In genomic region chr1:192550922-192551534, GRCh38 we compare ENCODE assay signal across 8 cellular contexts. TPM values are rescaled to one million over a fixed set of nuclear protein-coding genes. Genes with fewer than 3 reads are reported as not detected.
DNase-seq lines count a peak whose midpoint lies in the region; ATAC-seq, FAIRE-seq and TF ChIP-seq lines count a peak whose summit lies in the region.

No MANE protein-coding gene starts in this region.

- RAD21 ChIA-PET in GM12878 (lab: Charles Lee; ENCODE audit: unreplicated experiment), result interaction anchor here (0.7 to 6.5 kb wide), 13 partner anchors 10 to 60 kb away, joined by 3 to 170 read pairs (median 10); no protein-coding TSS in a partner anchor

- in situ Hi-C loops in GM12878 (cut with MboI), result loop anchor here (5.0 kb wide), 1 partner anchor 56 kb away; no protein-coding TSS in a partner anchor

- intact Hi-C loops in GM12878 (cut with micrococcal nuclease; ENCODE audit: unreplicated experiment), result loop anchor here (1.0 to 10.0 kb wide), 2 partner anchors 24 to 504 kb away; partner anchors contain the start of genes RGS1, RO60 and UCHL5

- peak overlapping the region; percentile 35; the same call in 1 of the 2 replicates for H2AFZ ChIP-seq in KMS-11 (ENCODE audit: low read depth)
- peak overlapping the region; percentile 6 for H2AFZ ChIP-seq in GM12878 (ENCODE audit: control insufficient read depth, low read depth, low read length)

- no peaks in the 10 kb centered on the region for H4K20me1 ChIP-seq in KMS-11 (ENCODE audit: insufficient read depth)
- H4K20me1 ChIP-seq in GM12878 (ENCODE audit: control insufficient read depth, insufficient read depth), result no peaks in the 10 kb centered on the region

- peak overlapping the region; percentile 70 for H3K27ac ChIP-seq in KMS-11
- H3K27ac ChIP-seq in GM12878 (ENCODE audit: control insufficient read depth, insufficient read depth), result peak overlapping the region; percentile 88
- no peak overlapping the region for H3K27ac ChIP-seq in effector memory CD4-positive, alpha-beta T cell (ENCODE audit: insufficient read depth, low read length, poor library complexity, severe bottlenecking)

- TF ChIP-seq POLR2A in GM12891 (IDR thresholded peaks at IDR 0.05; ENCODE audit: low read depth, low read length), result peak; percentile 71; the same call in 1 of the 2 replicates
- 0 out of 2 replicates have a peak, but pooled peaks have one; percentile 13 for TF ChIP-seq POLR2A in GM12878 (IDR thresholded peaks at IDR 0.05; ENCODE audit: low read depth, low read length)

- DNase-seq in GM12891 (ENCODE audit: insufficient read length, low spot score) (no peak), GM12878 (ENCODE audit: low read depth, low spot score) (peak; percentile 89), BE2C (no peak)
- DNase-seq in stimulated activated naive CD8-positive, alpha-beta T cell treated with anti-CD3 and anti-CD28 coated beads, Interleukin-15, Interleukin-2, amounts not matched to agents 100 U/mL and 50 U/mL, for 24 hours, result no peak
- no peak for DNase-seq in stimulated activated CD4-positive, alpha-beta T cell treated with anti-CD3 and anti-CD28 coated beads, Interleukin-4, amount 100 ng/mL, for 1 hour
- DNase-seq in effector memory CD4-positive, alpha-beta T cell, result no peak

- no peaks in the 10 kb centered on the region for H3K27me3 ChIP-seq in KMS-11 (ENCODE audit: insufficient read depth, low read depth)
- no peaks in the 10 kb centered on the region for H3K27me3 ChIP-seq in GM12878 (replicated peaks in 1 of 2; ENCODE audit: control insufficient read depth in 2 of 2, insufficient read depth in 2 of 2, low read length in 1 of 2)
- H3K27me3 ChIP-seq in BE2C, result no peaks in the 10 kb centered on the region
- no peaks in the 10 kb centered on the region for H3K27me3 ChIP-seq in effector memory CD4-positive, alpha-beta T cell (replicated peaks; ENCODE audit: control insufficient read depth, insufficient read depth, low read length, poor library complexity, severe bottlenecking)

- peak; percentile 71 to 85; a peak in 2 of 4 replicates for TF ChIP-seq EP300 in GM12878 (IDR thresholded peaks at IDR 0.05; ENCODE audit: borderline replicate concordance in 1 of 2, control insufficient read depth in 1 of 2, low read depth in 2 of 2, low read length in 2 of 2)

- CTCF ChIA-PET in GM12878 (lab: Yijun Ruan, JAX), result interaction anchor here (0.9 to 3.9 kb wide), 9 partner anchors 9 to 61 kb away, joined by 3 to 23 read pairs (median 6); no protein-coding TSS in a partner anchor

- H3K4me2 ChIP-seq in KMS-11 (peak overlapping the region; percentile 73), GM12878 (ENCODE audit: control insufficient read depth, insufficient read depth) (peak overlapping the region; percentile 82)

- no peak for TF ChIP-seq RAD21 in GM12878 (IDR thresholded peaks at IDR 0.05; ENCODE audit: insufficient read depth, low read depth, low read length)

- H3K4me1 ChIP-seq in KMS-11 (ENCODE audit: low read depth, poor library complexity, severe bottlenecking) (peaks cover 77% of the 10 kb centered on the region), GM12878 (ENCODE audit: control insufficient read depth, insufficient read depth, low read length) (peaks cover 48% of the 10 kb centered on the region), BE2C (peaks cover 6% of the 10 kb centered on the region)
- H3K4me1 ChIP-seq in effector memory CD4-positive, alpha-beta T cell (ENCODE audit: control insufficient read depth, insufficient read depth, low read length, poor library complexity, severe bottlenecking), result peaks cover 14% of the 10 kb centered on the region

- no peaks in the 10 kb centered on the region for H3K79me2 ChIP-seq in KMS-11 (ENCODE audit: insufficient read depth, low read depth)
- peaks cover 4% of the 10 kb centered on the region; the same call in 1 of the 2 replicates for H3K79me2 ChIP-seq in GM12878 (ENCODE audit: control insufficient read depth, insufficient read depth, low read length)

- FAIRE-seq in GM12891 (lab: Jason Lieb, UNC) (peak; percentile 84), GM12878 (lab: Jason Lieb, UNC) (peak; percentile 13)

- no peaks in the 10 kb centered on the region for H3K36me3 ChIP-seq in KMS-11 (ENCODE audit: insufficient read depth)
- no peaks in the 10 kb centered on the region for H3K36me3 ChIP-seq in GM12878 (ENCODE audit: control insufficient read depth in 2 of 2, insufficient read depth in 2 of 2, low read length in 1 of 2)
- no peaks in the 10 kb centered on the region for H3K36me3 ChIP-seq in BE2C
- H3K36me3 ChIP-seq in effector memory CD4-positive, alpha-beta T cell (ENCODE audit: control insufficient read depth, insufficient read depth, low read length), result no peaks in the 10 kb centered on the region

- 0% methylated on average over 2 of the region's 2 CpGs for WGBS in GM12878 (ENCODE audit: insufficient coverage, insufficient replicate concordance, low lambda C conversion rate, missing lambda C conversion rate)

- ATAC-seq in GM21723 (IDR thresholded peaks at IDR 0.05; ENCODE audit: unreplicated experiment) (peak; percentile 65), GM12878 (peak; percentile 56)
- peak; percentile 86 for ATAC-seq in stimulated activated naive CD8-positive, alpha-beta T cell treated with anti-CD3 and anti-CD28 coated beads, Interleukin-15, Interleukin-2, amounts not matched to agents 100 U/mL and 50 U/mL, for 24 hours

- POLR2A ChIA-PET in GM12878 (lab: Charles Lee), result interaction anchor here (0.6 to 6.8 kb wide), 14 partner anchors 8 to 58 kb away, joined by 3 to 123 read pairs (median 4); no protein-coding TSS in a partner anchor

- SMC1A ChIA-PET in GM12878 (lab: Charles Lee; ENCODE audit: uncharacterized antibody, unreplicated experiment), result interaction anchor here (0.5 to 6.1 kb wide), 20 partner anchors 8 to 74 kb away, joined by 3 to 59 read pairs (median 8); no protein-coding TSS in a partner anchor

- BruUV-seq in GM12878 (replicated peaks; lab: Mats Ljungman, UMichigan), result no TSS peak

- H3K4me3 ChIP-seq in KMS-11 (IDR thresholded peaks at IDR 0.05; ENCODE audit: insufficient read depth, low read depth, low read length) (no peak overlapping the region), GM12878 (no peak overlapping the region), BE2C (ENCODE audit: low read depth, low read length) (no peak overlapping the region)
- H3K4me3 ChIP-seq in effector memory CD4-positive, alpha-beta T cell (ENCODE audit: insufficient read depth, low read depth, low read length, poor library complexity, severe bottlenecking), result no peak overlapping the region

- H3K9me3 ChIP-seq in GM12878 (replicated peaks; ENCODE audit: control insufficient read depth, insufficient read depth, low read length), result no peaks in the 10 kb centered on the region
- no peaks in the 10 kb centered on the region for H3K9me3 ChIP-seq in BE2C
- H3K9me3 ChIP-seq in effector memory CD4-positive, alpha-beta T cell (ENCODE audit: control insufficient read depth, low read length), result no peaks in the 10 kb centered on the region

- no peak for TF ChIP-seq CTCF in KMS-11 (conservative IDR thresholded peaks at IDR 0.05; ENCODE audit: low read depth, low read length)
- TF ChIP-seq CTCF in GM12878 (IDR thresholded peaks at IDR 0.05 in 2 of 3, conservative IDR thresholded peaks at IDR 0.05 in 1 of 3; ENCODE audit: control insufficient read depth in 2 of 3, extremely low read depth in 1 of 3, insufficient read depth in 1 of 3, low read depth in 3 of 3, low read length in 3 of 3), result no peak
- TF ChIP-seq CTCF in BE2C (IDR thresholded peaks at IDR 0.05; ENCODE audit: low read depth, low read length), result no peak

- H3K9ac ChIP-seq in KMS-11, result peak overlapping the region; percentile 18; the same call in 1 of the 2 replicates
- peak overlapping the region; percentile 42 for H3K9ac ChIP-seq in GM12878 (ENCODE audit: control insufficient read depth, insufficient read depth, low read length)

TF ChIP-seq in GM12891, 5 proteins besides CTCF, POLR2A, EP300 and RAD21:
- TF ChIP-seq PAX5 (IDR thresholded peaks at IDR 0.05; ENCODE audit: insufficient read depth, low read length, severe bottlenecking) (no peak), SPI1 (IDR thresholded peaks at IDR 0.05; ENCODE audit: low read depth, low read length) (peak; percentile 44; the same call in 1 of the 2 replicates), POU2F2 (IDR thresholded peaks at IDR 0.05; ENCODE audit: low read depth, low read length) (no peak), POLR2AphosphoS5 (IDR thresholded peaks at IDR 0.05; ENCODE audit: low read depth, low read length) (no peak), TAF1 (IDR thresholded peaks at IDR 0.05; ENCODE audit: low read depth, low read length) (peak; percentile 30; the same call in 1 of the 2 replicates)

TF ChIP-seq in GM12878, 131 proteins besides CTCF, POLR2A, EP300 and RAD21 (continues in another document):
- TF ChIP-seq CREB1 (IDR thresholded peaks at IDR 0.05; ENCODE audit: low read depth) (peak; percentile 60; the same call in 1 of the 2 replicates), RAD51 (IDR thresholded peaks at IDR 0.05) (0 out of 2 replicates have a peak, but pooled peaks have one; percentile 8), MYB (IDR thresholded peaks at IDR 0.05; ENCODE audit: borderline replicate concordance, low read depth, low read length) (no peak), MEF2A (IDR thresholded peaks at IDR 0.05; ENCODE audit: insufficient read depth, low read depth, low read length) (no peak), NR2C1 (IDR thresholded peaks at IDR 0.05) (no peak; the same call in 1 of the 2 replicates)

RNA-seq across cellular contexts. Expression of gene RGS1, which starts 24.5 kb away (rescaled TPM):
- polyA plus RNA-seq in GM12891 (2012; ENCODE audit: low read depth, missing spikeins), result 246 TPM
- total RNA-seq in GM12878 (2013; cell fraction: nucleolus; rRNA removed), result 1,986 and 2,133 TPM in 2 replicates
- 43.7 and 68.1 TPM in 2 replicates for total RNA-seq in GM12878 (2014; rRNA removed)
- total RNA-seq in GM12878 (2014; rRNA removed; fragmentation: Illumina TruSeq; extraction: Trizol), result 61.3 and 76.2 TPM in 2 replicates
- total RNA-seq in GM12878 (2021), result 38.5 and 45.8 TPM in 2 replicates
- polyA plus RNA-seq in GM12878 (2011; ENCODE audit: low read depth), result 60.0 TPM
- polyA plus RNA-seq in GM12878 (2011; rRNA removed), result 882 and 1,502 TPM in 2 replicates
- 230 and 358 TPM in 2 replicates for polyA plus RNA-seq in GM12878 (2011; cell fraction: cytosol; rRNA removed)
- polyA plus RNA-seq in GM12878 (2011; cell fraction: nucleus; rRNA removed), result 346 and 598 TPM in 2 replicates
- polyA plus RNA-seq in GM12878 (2012), result 92.1 and 280 TPM in 2 replicates
- polyA plus RNA-seq in GM12878 (2014; fragmentation: Illumina TruSeq; extraction: Trizol), result 48.2 and 72.9 TPM in 2 replicates
- 10 to 100 TPM; 50.8 to 52.2 TPM for polyA plus RNA-seq in GM12878 (2014; fragmentation: Nextera tagmentation; extraction: Ambion mirVana)
- 26.6 and 38.0 TPM in 2 replicates for polyA plus RNA-seq in GM12878 (2014; rRNA removed)
- polyA plus RNA-seq in GM12878 (2016; fragmentation: Nextera tagmentation; extraction: Ambion mirVana), result 10 to 100 TPM; 20.7 to 21.3 TPM
- 283 and 396 TPM in 2 replicates for polyA minus RNA-seq in GM12878 (2011; rRNA and poly(A)+ RNA removed)
- 140 and 173 TPM in 2 replicates for polyA minus RNA-seq in GM12878 (2011; cell fraction: cytosol; rRNA and poly(A)+ RNA removed)
- 1,153 and 1,417 TPM in 2 replicates for polyA minus RNA-seq in GM12878 (2011; cell fraction: nucleus; rRNA and poly(A)+ RNA removed)
- polyA plus RNA-seq in BE2C (2012; ENCODE audit: insufficient read depth, insufficient read length, low read depth), result not detected
